In genomic region chr2:25250331-25251031, GRCh38 we compare ENCODE assay signal across 8 cellular contexts.
A peak's percentile ranks its signal among the peaks of the same experiment; 100 is the strongest.
DNase-seq lines count a peak whose midpoint lies in the region; ATAC-seq and TF ChIP-seq lines count a peak whose summit lies in the region.

No MANE protein-coding gene starts in this region.

- no peak for TF ChIP-seq POLR2A in breast epithelium (IDR thresholded peaks at IDR 0.05)

- peak overlapping the region; percentile 18 to 56 for H3K4me3 Mint-ChIP-seq in CD14-positive monocyte
- H3K4me3 Mint-ChIP-seq in nephron progenitor cell: peak overlapping the region; percentile 89

- ATAC-seq in GM19035 (IDR thresholded peaks at IDR 0.05; ENCODE audit: unreplicated experiment) (no peak), GM19395 (IDR thresholded peaks at IDR 0.05; ENCODE audit: unreplicated experiment) (no peak)

- H3K27me3 Mint-ChIP-seq in CD14-positive monocyte (ENCODE audit: low read depth in 3 of 3): peaks cover 0 to 17% (median 11%) of the 10 kb centered on the region in 3 donors
- H3K27me3 Mint-ChIP-seq in nephron progenitor cell (ENCODE audit: low read depth, poor library complexity): peaks cover 10% of the 10 kb centered on the region

- H3K9me3 ChIP-seq in KOPT-K1 (ENCODE audit: insufficient read depth, low read length, poor library complexity, severe bottlenecking) (no peaks in the 10 kb centered on the region), breast epithelium (no peaks in the 10 kb centered on the region)

- H3K9me3 Mint-ChIP-seq in CD14-positive monocyte (peaks cover 0 to 2% (median 0%) of the 10 kb centered on the region in 7 donors), nephron progenitor cell (peaks cover 6% of the 10 kb centered on the region)

- TF ChIP-seq CTCF in CD14-positive monocyte (IDR thresholded peaks at IDR 0.05): no peak
- TF ChIP-seq CTCF in breast epithelium (IDR thresholded peaks at IDR 0.05): no peak
- no peak for TF ChIP-seq CTCF in nephron progenitor cell (IDR thresholded peaks at IDR 0.05)

- peaks cover 16% of the 10 kb centered on the region for H3K4me1 Mint-ChIP-seq in CD14-positive monocyte
- peaks cover 56% of the 10 kb centered on the region for H3K4me1 Mint-ChIP-seq in nephron progenitor cell

- no peak for DNase-seq in CD14-positive monocyte (ENCODE audit: low spot score)
- no peak for DNase-seq in breast epithelium (ENCODE audit: low spot score in 2 of 2)
- DNase-seq in nephron progenitor cell: peak; percentile 51
- no peak for DNase-seq in posterior vena cava (ENCODE audit: low spot score)
- DNase-seq in GOT3 (lab: John Stamatoyannopoulos, UW): no peak

- intact Hi-C loops in CD14-positive monocyte (cut with micrococcal nuclease) (no loop called here), breast epithelium (cut with DNase I; ENCODE audit: low total_unique reads) (no loop called here), posterior vena cava (cut with DNase I) (no loop called here)

- H3K36me3 Mint-ChIP-seq in CD14-positive monocyte (peaks cover 47 to 54% of the 10 kb centered on the region in 2 donors), nephron progenitor cell (ENCODE audit: low read depth) (peaks cover 57% of the 10 kb centered on the region)

- H3K27ac Mint-ChIP-seq in CD14-positive monocyte: peak overlapping the region in 2 of 7 donors; percentile 64 to 77
- peak overlapping the region; percentile 74 for H3K27ac Mint-ChIP-seq in nephron progenitor cell

- H3K27me3 ChIP-seq in breast epithelium: no peaks in the 10 kb centered on the region

- H3K4me3 ChIP-seq in breast epithelium: peak overlapping the region in 2 of 3 donors; percentile 71 to 90

- H3K36me3 ChIP-seq in KOPT-K1 (ENCODE audit: insufficient read depth, low read length) (peaks cover 61% of the 10 kb centered on the region), breast epithelium (peaks cover 17% of the 10 kb centered on the region)

- H3K4me1 ChIP-seq in breast epithelium: peaks cover 0 to 8% of the 10 kb centered on the region in 2 donors

- H3K27ac ChIP-seq in KOPT-K1 (ENCODE audit: low read depth, low read length, poor library complexity, severe bottlenecking): peak overlapping the region; percentile 97
- peak overlapping the region in 1 of 2 donors; percentile 95 for H3K27ac ChIP-seq in breast epithelium
